Comparison of ENCODE assay signal across 5 cellular contexts in genomic region chr22:23786261-23786710, GRCh38. TPM values are rescaled to one million over a fixed set of nuclear protein-coding genes. Genes with fewer than 3 reads are reported as not detected.
DNase-seq lines count a peak whose midpoint lies in the region; ATAC-seq and TF ChIP-seq lines count a peak whose summit lies in the region.

No MANE protein-coding gene starts in this region.

- CTCF ChIA-PET in RWPE1 (lab: Yijun Ruan, JAX), result interaction anchor here (1.1 kb wide), 1 partner anchor 22 kb away, joined by 3 read pairs; no protein-coding TSS in a partner anchor

- POLR2A ChIA-PET in RWPE1 (lab: Yijun Ruan, JAX; ENCODE audit: low non-redundant PET), result no interaction called here

- TF ChIP-seq CTCF in RWPE1 (conservative IDR thresholded peaks at IDR 0.05; ENCODE audit: low read depth) (no peak), fibroblast of villous mesenchyme (IDR thresholded peaks at IDR 0.05; ENCODE audit: insufficient read depth, low read depth, low read length) (no peak)

- peaks cover 0 to 2% (median 0%) of the 10 kb centered on the region in 5 donors for H3K27me3 ChIP-seq in subcutaneous abdominal adipose tissue (ENCODE audit: control insufficient read depth in 5 of 5, insufficient read depth in 4 of 5, low read length in 5 of 5)

- peaks cover 0 to 4% (median 0%) of the 10 kb centered on the region in 5 donors for H3K36me3 ChIP-seq in subcutaneous abdominal adipose tissue (ENCODE audit: control insufficient read depth in 5 of 5, insufficient read depth in 5 of 5, low read length in 5 of 5)

- H3K27ac ChIP-seq in RWPE1 (peak overlapping the region; percentile 98), subcutaneous abdominal adipose tissue (ENCODE audit: low read depth, low read length) (peak overlapping the region; percentile 94)

- no peaks in the 10 kb centered on the region for H3K9me3 ChIP-seq in subcutaneous abdominal adipose tissue (ENCODE audit: control insufficient read depth in 5 of 5, low read length in 5 of 5)

- no peak for DNase-seq in RWPE1 (ENCODE audit: low spot score)
- DNase-seq in fibroblast of villous mesenchyme (ENCODE audit: low read depth), result no peak
- no peak for DNase-seq in putamen (ENCODE audit: low spot score)

- H3K4me3 ChIP-seq in fibroblast of villous mesenchyme (ENCODE audit: low read depth, low read length) (peak overlapping the region; percentile 33), subcutaneous abdominal adipose tissue (ENCODE audit: low read depth in 1 of 5, low read length in 5 of 5) (peak overlapping the region; percentile 72 to 89 (median 83))

- H3K9ac ChIP-seq in subcutaneous abdominal adipose tissue (ENCODE audit: low read length in 5 of 5), result peak overlapping the region; percentile 81 to 97 (median 95)

- peaks cover 13 to 48% (median 32%) of the 10 kb centered on the region in 5 donors for H3K4me1 ChIP-seq in subcutaneous abdominal adipose tissue (ENCODE audit: control insufficient read depth in 5 of 5, insufficient read depth in 5 of 5, low read length in 5 of 5)

- ATAC-seq in GM18909 (IDR thresholded peaks at IDR 0.05; ENCODE audit: poor library complexity, unreplicated experiment), result no peak

RNA-seq across cellular contexts. Expression of gene SMARCB1, which starts 0.5 kb away (rescaled TPM):
- 61.7 and 76.3 TPM in 2 replicates for total RNA-seq in fibroblast of villous mesenchyme

RNA-seq across cellular contexts. Expression of gene MMP11, which starts 13.6 kb away (rescaled TPM):
- 16.0 and 93.1 TPM in 2 replicates for total RNA-seq in fibroblast of villous mesenchyme

RNA-seq across cellular contexts. Expression of gene CHCHD10, which starts 18.5 kb away (rescaled TPM):
- total RNA-seq in fibroblast of villous mesenchyme, result 3.9 and 6.1 TPM in 2 replicates

RNA-seq across cellular contexts. Expression of gene C22orf15, which starts 23.5 kb away (rescaled TPM):
- 0.43 and 1.6 TPM in 2 replicates for total RNA-seq in fibroblast of villous mesenchyme

RNA-seq across cellular contexts. Expression of gene VPREB3, which starts 32.1 kb away (rescaled TPM):
- total RNA-seq in fibroblast of villous mesenchyme, result not detected in 2 replicates
